1 cellular context compared by ENCODE assay signal in the genomic region with DNA sequence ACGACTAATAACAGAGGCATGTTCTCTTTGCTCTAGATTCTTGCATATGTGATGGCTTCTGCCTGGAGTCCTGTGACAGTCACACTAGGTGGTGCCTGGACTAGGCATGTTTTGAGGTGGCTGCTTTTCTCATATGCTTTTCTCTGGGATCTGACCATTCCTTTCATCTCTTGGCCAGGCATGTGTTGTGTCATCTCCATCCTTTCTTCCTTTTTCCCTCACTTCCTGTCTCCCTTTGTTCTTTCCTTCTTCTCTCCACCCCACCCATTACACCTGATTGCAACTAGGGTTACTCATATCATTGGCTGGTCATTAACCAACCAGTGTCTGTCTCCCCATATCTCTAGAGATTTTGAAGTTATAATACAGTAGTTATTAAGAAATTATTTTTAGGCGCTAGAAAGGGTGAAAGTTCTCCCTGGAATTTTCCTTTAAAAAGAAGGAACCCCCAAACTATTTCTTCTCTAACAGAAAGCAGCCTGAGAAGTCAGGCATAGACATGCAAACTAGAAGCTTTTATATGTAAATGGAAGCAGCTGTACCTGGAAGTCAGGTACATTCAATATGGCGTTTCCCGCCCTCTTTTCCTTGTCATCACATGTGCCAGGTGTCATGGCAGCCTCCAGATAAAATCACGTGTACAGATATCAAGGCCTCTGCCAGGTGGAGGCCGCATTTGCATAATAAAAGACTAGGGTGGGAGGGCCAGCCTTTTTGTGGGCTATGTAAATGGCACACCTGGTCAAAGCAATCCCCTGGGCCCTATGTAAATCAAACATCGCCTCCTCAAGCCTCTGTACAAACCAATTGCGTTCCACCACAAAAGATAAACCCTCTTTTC.
TF ChIP-seq lines count a peak whose summit lies in the region.

No MANE protein-coding gene starts in this region.

TF ChIP-seq in H1, 55 proteins besides CTCF, POLR2A, EP300 and RAD21 (continued from another document):
- TF ChIP-seq CHD1 (IDR thresholded peaks at IDR 0.05; ENCODE audit: low read depth, low read length) = no peak
- TF ChIP-seq SUZ12 (IDR thresholded peaks at IDR 0.05; ENCODE audit: low read length) = no peak
- TF ChIP-seq FOSL1 (IDR thresholded peaks at IDR 0.05; ENCODE audit: insufficient read depth, low read depth, low read length) = no peak
- TF ChIP-seq, protein P1, sequence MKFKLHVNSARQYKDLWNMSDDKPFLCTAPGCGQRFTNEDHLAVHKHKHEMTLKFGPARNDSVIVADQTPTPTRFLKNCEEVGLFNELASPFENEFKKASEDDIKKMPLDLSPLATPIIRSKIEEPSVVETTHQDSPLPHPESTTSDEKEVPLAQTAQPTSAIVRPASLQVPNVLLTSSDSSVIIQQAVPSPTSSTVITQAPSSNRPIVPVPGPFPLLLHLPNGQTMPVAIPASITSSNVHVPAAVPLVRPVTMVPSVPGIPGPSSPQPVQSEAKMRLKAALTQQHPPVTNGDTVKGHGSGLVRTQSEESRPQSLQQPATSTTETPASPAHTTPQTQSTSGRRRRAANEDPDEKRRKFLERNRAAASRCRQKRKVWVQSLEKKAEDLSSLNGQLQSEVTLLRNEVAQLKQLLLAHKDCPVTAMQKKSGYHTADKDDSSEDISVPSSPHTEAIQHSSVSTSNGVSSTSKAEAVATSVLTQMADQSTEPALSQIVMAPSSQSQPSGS (IDR thresholded peaks at IDR 0.05; ENCODE audit: low read length) = 0 out of 2 replicates have a peak, but pooled peaks have one; percentile 56
- peak; percentile 77 for TF ChIP-seq SP1 (IDR thresholded peaks at IDR 0.05; ENCODE audit: low read depth, low read length)
- no peak for TF ChIP-seq TAF7 (optimal IDR thresholded peaks at IDR 0.05; ENCODE audit: borderline replicate concordance, low read depth, low read length)
- TF ChIP-seq CEBPB (IDR thresholded peaks at IDR 0.05; ENCODE audit: low read depth, low read length) = no peak
- TF ChIP-seq RBBP5 (IDR thresholded peaks at IDR 0.05; ENCODE audit: borderline replicate concordance, low read depth, low read length) = 0 out of 2 replicates have a peak, but pooled peaks have one; percentile 32
- peak; percentile 71 for TF ChIP-seq ASH2L (IDR thresholded peaks at IDR 0.05; ENCODE audit: low read length)
- TF ChIP-seq BACH1 (IDR thresholded peaks at IDR 0.05; ENCODE audit: low read length) = no peak
- no peak for TF ChIP-seq SP2 (IDR thresholded peaks at IDR 0.05; ENCODE audit: low read length)
- TF ChIP-seq BRCA1 (IDR thresholded peaks at IDR 0.05; ENCODE audit: low read depth, low read length) = no peak
- TF ChIP-seq SIX5 (IDR thresholded peaks at IDR 0.05; ENCODE audit: low read depth, low read length) = no peak
- peak; percentile 61 to 87; a peak in 2 of 4 replicates for TF ChIP-seq SIN3A (conservative IDR thresholded peaks at IDR 0.05 in 1 of 2, IDR thresholded peaks at IDR 0.05 in 1 of 2; ENCODE audit: low read depth in 1 of 2, low read length in 2 of 2)
- TF ChIP-seq NRF1 (IDR thresholded peaks at IDR 0.05; ENCODE audit: low read depth, low read length) = no peak
- TF ChIP-seq SRF (IDR thresholded peaks at IDR 0.05; ENCODE audit: low read depth, low read length) = no peak
- TF ChIP-seq SIRT6 (IDR thresholded peaks at IDR 0.05; ENCODE audit: low read length) = no peak
- peak; percentile 98 for TF ChIP-seq MAX (IDR thresholded peaks at IDR 0.05)
- TF ChIP-seq ZNF274 (IDR thresholded peaks at IDR 0.05; ENCODE audit: borderline replicate concordance, extremely low read depth, low read length) = no peak
- TF ChIP-seq TEAD4 (IDR thresholded peaks at IDR 0.05; ENCODE audit: low read depth, low read length) = no peak
- TF ChIP-seq YY1 (IDR thresholded peaks at IDR 0.05; ENCODE audit: low read depth, low read length) = peak; percentile 99
- TF ChIP-seq BCL11A (IDR thresholded peaks at IDR 0.05; ENCODE audit: low read depth in 2 of 2, low read length in 2 of 2) = no peak
- TF ChIP-seq GTF2F1 (IDR thresholded peaks at IDR 0.05; ENCODE audit: borderline replicate concordance, low read depth, low read length) = no peak; the same call in 1 of the 2 replicates
- peak; percentile 97 for TF ChIP-seq TCF12 (IDR thresholded peaks at IDR 0.05; ENCODE audit: low read depth, low read length)
- no peak for TF ChIP-seq TBP (IDR thresholded peaks at IDR 0.05; ENCODE audit: low read depth, low read length)
- no peak for TF ChIP-seq GABPA (IDR thresholded peaks at IDR 0.05; ENCODE audit: borderline replicate concordance, insufficient read depth, low read length)
- peak; percentile 13 for TF ChIP-seq NANOG (IDR thresholded peaks at IDR 0.05; ENCODE audit: insufficient read depth, low read depth, low read length, poor library complexity, severe bottlenecking)
- no peak for TF ChIP-seq EZH2 (IDR thresholded peaks at IDR 0.05; ENCODE audit: low read depth, low read length, severe bottlenecking)
- TF ChIP-seq SP4 (IDR thresholded peaks at IDR 0.05; ENCODE audit: low read length) = no peak; the same call in none of the 2 replicates
- peak; percentile 91 for TF ChIP-seq POU5F1 (IDR thresholded peaks at IDR 0.05; ENCODE audit: low read depth, low read length)
- TF ChIP-seq HDAC2 (IDR thresholded peaks at IDR 0.05; ENCODE audit: borderline replicate concordance in 1 of 2, low read depth in 2 of 2, low read length in 2 of 2) = peak in 1 of 2 experiments; percentile 50; a peak in 1 of 4 replicates
- 0 out of 2 replicates have a peak, but pooled peaks have one; percentile 7 for TF ChIP-seq KDM1A (IDR thresholded peaks at IDR 0.05; ENCODE audit: borderline replicate concordance, low read length)
- TF ChIP-seq TAF1 (IDR thresholded peaks at IDR 0.05; ENCODE audit: low read depth, low read length) = peak; percentile 68; the same call in 1 of the 2 replicates
- TF ChIP-seq POLR2AphosphoS5 (IDR thresholded peaks at IDR 0.05; ENCODE audit: low read depth, low read length) = 0 out of 2 replicates have a peak, but pooled peaks have one; percentile 38
- TF ChIP-seq RFX5 (IDR thresholded peaks at IDR 0.05; ENCODE audit: borderline replicate concordance, low read depth, low read length) = no peak
- peak; percentile 99 for TF ChIP-seq E2F6 (IDR thresholded peaks at IDR 0.05)
- TF ChIP-seq CTBP2 (IDR thresholded peaks at IDR 0.05; ENCODE audit: borderline replicate concordance, insufficient read depth, insufficient read length, low read length) = no peak
- TF ChIP-seq JUN (IDR thresholded peaks at IDR 0.05; ENCODE audit: low read depth, low read length) = no peak
- TF ChIP-seq CHD2 (IDR thresholded peaks at IDR 0.05; ENCODE audit: low read length) = peak; percentile 66; the same call in 1 of the 2 replicates
- TF ChIP-seq SAP30 (IDR thresholded peaks at IDR 0.05; ENCODE audit: insufficient read depth, insufficient replicate concordance, low read length) = no peak
- TF ChIP-seq CHD7 (IDR thresholded peaks at IDR 0.05; ENCODE audit: insufficient replicate concordance, low read length) = peak; percentile 73
- TF ChIP-seq HDAC6 (IDR thresholded peaks at IDR 0.05; ENCODE audit: low read depth, low read length) = no peak
- TF ChIP-seq ATF3 (IDR thresholded peaks at IDR 0.05; ENCODE audit: insufficient read depth, low read depth, low read length) = peak; percentile 63
- peak; percentile 64; the same call in 1 of the 2 replicates for TF ChIP-seq CREB1 (IDR thresholded peaks at IDR 0.05)
- 0 out of 2 replicates have a peak, but pooled peaks have one; percentile 17 for TF ChIP-seq MAFK (IDR thresholded peaks at IDR 0.05; ENCODE audit: low read depth, low read length)
